ENCODE assay signal across 28 cellular contexts in the genomic region with DNA sequence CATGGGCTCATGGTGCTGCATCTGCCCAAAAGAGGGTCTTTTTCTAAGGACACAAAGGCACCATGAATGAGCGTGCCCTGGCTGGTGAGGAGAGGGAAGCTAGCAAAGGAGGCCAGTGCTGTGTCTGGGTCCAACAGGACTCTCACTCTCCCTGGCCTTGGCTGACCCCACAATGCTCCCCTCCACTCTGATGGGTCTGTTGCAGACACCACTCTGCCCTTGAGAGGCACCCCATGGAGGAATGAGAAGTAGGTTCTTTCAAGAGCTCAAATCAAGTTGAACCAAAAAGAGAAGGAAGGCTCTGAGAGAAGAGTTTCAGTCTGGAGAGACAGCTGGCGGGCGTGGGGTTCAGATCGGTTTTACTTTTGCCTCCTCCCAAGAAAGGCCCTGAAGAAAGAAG. TPM values are rescaled to one million over a fixed set of nuclear protein-coding genes. Genes with fewer than 3 reads are reported as not detected.
"Had no signal": no experiment of that assay in that cellular context is flagged by ENCODE, and none has a peak within 500 bp of the region (broad histone marks: within the 10 kb centered on the region; RNA-seq: fewer than 3 reads in every experiment).

No MANE protein-coding gene starts in this region.

- H3K9me3 Mint-ChIP-seq: activated naive CD8-positive, alpha-beta T cell treated with anti-CD3 and anti-CD28 coated beads, Interleukin-2, amount 10 ng/mL, durations not matched to agents 7 days and 5 days; activated T-helper 17 cell treated with anti-CD3 and anti-CD28 coated beads, Interleukin-2, amount 50 U/mL, for 72 hours; endodermal cell; nephron progenitor cell had no signal

- H3K36me3 Mint-ChIP-seq: activated naive CD8-positive, alpha-beta T cell treated with anti-CD3 and anti-CD28 coated beads, Interleukin-2, amount 10 ng/mL, durations not matched to agents 7 days and 5 days had no signal

- ATAC-seq: activated T-helper 17 cell treated with anti-CD3 and anti-CD28 coated beads, Interleukin-2, amount 50 U/mL, for 72 hours; gastrocnemius medialis; left ventricle myocardium superior had no signal

- H3K4me3 Mint-ChIP-seq: activated naive CD8-positive, alpha-beta T cell treated with anti-CD3 and anti-CD28 coated beads, Interleukin-2, amount 10 ng/mL, durations not matched to agents 7 days and 5 days; endodermal cell; nephron progenitor cell had no signal

- H3K27ac Mint-ChIP-seq: activated naive CD8-positive, alpha-beta T cell treated with anti-CD3 and anti-CD28 coated beads, Interleukin-2, amount 10 ng/mL, durations not matched to agents 7 days and 5 days; activated T-helper 17 cell treated with anti-CD3 and anti-CD28 coated beads, Interleukin-2, amount 50 U/mL, for 72 hours; endodermal cell; nephron progenitor cell had no signal

- DNase-seq: activated CD4-positive, alpha-beta T cell treated with anti-CD3 and anti-CD28 coated beads for 4 hours; activated CD4-positive, alpha-beta T cell treated with anti-CD3 and anti-CD28 coated beads, Interleukin-2, amount 50 U/mL, for 48 hours; activated CD4-positive, CD25-positive, alpha-beta regulatory T cell; activated naive CD4-positive, alpha-beta T cell; activated naive CD8-positive, alpha-beta T cell treated with anti-CD3 and anti-CD28 coated beads, Interleukin-2, amount 10 ng/mL, durations not matched to agents 7 days and 5 days; activated T-cell treated with anti-CD3 and anti-CD28 coated beads, Interleukin-2, amount 50 U/mL, for 1 hour; amniotic stem cell; endodermal cell; esophagus squamous epithelium; gastrocnemius medialis; hippocampal formation; kidney glomerular epithelial cell; left ventricle myocardium superior; mammary epithelial cell; nephron progenitor cell; stimulated activated CD4-positive, alpha-beta T cell treated with anti-CD3 and anti-CD28 coated beads, Interleukin-2, amount 100 ng/mL, for 48 hours; stimulated activated CD8-positive, alpha-beta memory T cell treated with anti-CD3 and anti-CD28 coated beads, Interleukin-4, amount 100 ng/mL, for 48 hours; stimulated activated naive CD4-positive, alpha-beta T cell; T-helper 9 cell; testis; trophoblast cell had no signal

RNA-seq across cellular contexts. Expression of a gene that starts 18.4 kb away (rescaled TPM):
- total RNA-seq: activated naive CD8-positive, alpha-beta T cell treated with anti-CD3 and anti-CD28 coated beads, Interleukin-2, amount 10 ng/mL, durations not matched to agents 7 days and 5 days; activated T-helper 17 cell treated with anti-CD3 and anti-CD28 coated beads, Interleukin-2, amount 50 U/mL, for 72 hours; bronchial epithelial cell; colonic mucosa; endodermal cell; esophagus squamous epithelium; gastrocnemius medialis; left ventricle myocardium superior; mammary epithelial cell; omental fat pad; posterior vena cava; renal cortical epithelial cell; T-helper 1 cell treated with Interleukin-12 subunit alpha and Interleukin-12 subunit beta and Interleukin-4 antibody, amounts not matched to agents 30 ng/mL and 1 ng/mL, for 36 hours had no signal
